ENCODE assay signal across 9 cellular contexts in the genomic region with DNA sequence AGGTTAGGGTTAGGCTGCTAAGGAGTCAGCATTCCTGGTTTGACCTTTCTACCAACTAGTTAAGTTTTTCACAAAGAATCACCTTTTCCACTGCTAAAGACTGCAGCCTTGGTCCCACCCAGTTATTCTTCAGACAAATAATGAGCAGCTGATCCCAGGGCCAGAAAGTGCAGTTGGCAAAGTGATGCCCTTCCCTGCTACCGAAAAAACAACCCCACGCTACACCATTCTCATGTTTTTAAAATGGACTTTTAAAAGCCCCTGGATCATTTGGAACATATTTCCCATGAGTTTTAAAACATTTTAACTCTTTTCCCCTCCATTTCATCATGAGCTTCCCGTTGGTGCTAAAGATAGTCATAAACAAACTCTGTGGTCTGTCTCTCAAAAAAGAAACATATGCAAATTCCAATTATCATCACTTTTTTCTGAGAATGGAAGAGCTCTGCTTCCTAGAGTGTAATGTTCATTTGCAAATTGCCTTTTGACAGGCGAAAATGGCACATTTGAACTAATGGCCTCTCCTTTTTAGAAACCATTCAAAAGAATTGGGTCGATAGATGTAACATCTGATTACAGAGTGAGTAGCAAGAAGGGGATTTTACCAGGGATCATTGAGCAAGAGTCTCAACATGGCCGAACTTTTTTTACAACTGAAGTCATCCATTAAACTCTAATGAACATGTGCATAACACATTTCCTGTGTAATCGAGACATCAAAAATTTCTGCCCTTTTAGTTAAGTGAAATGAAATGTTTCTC.
A peak's percentile ranks its signal among the peaks of the same experiment; 100 is the strongest.
DNase-seq lines count a peak whose midpoint lies in the region; ATAC-seq and TF ChIP-seq lines count a peak whose summit lies in the region.
"Had no signal": no experiment of that assay in that cellular context is flagged by ENCODE, and none has a peak within 500 bp of the region (broad histone marks: within the 10 kb centered on the region; RNA-seq: fewer than 3 reads in every experiment).

No MANE protein-coding gene starts in this region.

- peak overlapping the region; percentile 83 for H3K27ac Mint-ChIP-seq in activated naive CD4-positive, alpha-beta T cell treated with anti-CD3 and anti-CD28 coated beads for 36 hours
- H3K27ac Mint-ChIP-seq in activated CD8-positive, alpha-beta T cell treated with anti-CD3 and anti-CD28 coated beads, Interleukin-2, amount 10 ng/mL, durations not matched to agents 7 days and 5 days, result peak overlapping the region; percentile 82

- TF ChIP-seq CTCF in vagina (IDR thresholded peaks at IDR 0.05) (no peak), esophagus muscularis mucosa (IDR thresholded peaks at IDR 0.05) (no peak), uterus (IDR thresholded peaks at IDR 0.05) (no peak)

- peaks cover 4% of the 10 kb centered on the region for H3K36me3 Mint-ChIP-seq in activated naive CD4-positive, alpha-beta T cell treated with anti-CD3 and anti-CD28 coated beads for 36 hours (ENCODE audit: low read depth)
- H3K36me3 Mint-ChIP-seq in activated CD8-positive, alpha-beta T cell treated with anti-CD3 and anti-CD28 coated beads, Interleukin-2, amount 10 ng/mL, durations not matched to agents 7 days and 5 days (ENCODE audit: low read depth), result peaks cover 22% of the 10 kb centered on the region

- no peaks in the 10 kb centered on the region for H3K36me3 ChIP-seq in vagina
- H3K36me3 ChIP-seq in esophagus muscularis mucosa, result no peaks in the 10 kb centered on the region
- no peaks in the 10 kb centered on the region for H3K36me3 ChIP-seq in uterus
- H3K36me3 ChIP-seq: stomach had no signal

- H3K4me1 ChIP-seq in vagina (peaks cover 16% of the 10 kb centered on the region), esophagus muscularis mucosa (peaks cover 0 to 23% (median 13%) of the 10 kb centered on the region in 4 donors), uterus (no peaks in the 10 kb centered on the region)

- H3K27me3 ChIP-seq in vagina (no peaks in the 10 kb centered on the region), esophagus muscularis mucosa (no peaks in the 10 kb centered on the region), uterus (no peaks in the 10 kb centered on the region)
- H3K27me3 ChIP-seq: stomach had no signal

- TF ChIP-seq POLR2A in vagina (IDR thresholded peaks at IDR 0.05) (no peak), esophagus muscularis mucosa (IDR thresholded peaks at IDR 0.05; ENCODE audit: low read depth) (no peak), uterus (IDR thresholded peaks at IDR 0.05) (no peak)

- CTCF ChIA-PET in activated naive CD4-positive, alpha-beta T cell treated with anti-CD3 and anti-CD28 coated beads for 36 hours (lab: Charles Lee), result interaction anchor here (0.6 kb wide), 1 partner anchor 125 kb away, joined by 4 read pairs; no protein-coding TSS in a partner anchor
- CTCF ChIA-PET in activated CD8-positive, alpha-beta T cell treated with anti-CD3 and anti-CD28 coated beads, Interleukin-2, amount 10 ng/mL, durations not matched to agents 7 days and 5 days (lab: Charles Lee), result interaction anchor here (1.1 to 1.7 kb wide), 3 partner anchors 19 to 123 kb away, joined by 3 to 5 read pairs (median 3); no protein-coding TSS in a partner anchor

- POLR2A ChIA-PET in activated CD8-positive, alpha-beta T cell treated with anti-CD3 and anti-CD28 coated beads, Interleukin-2, amount 10 ng/mL, durations not matched to agents 7 days and 5 days (lab: Charles Lee), result interaction anchor here (0.6 to 2.1 kb wide), 4 partner anchors 19 to 131 kb away, joined by 3 to 10 read pairs (median 6); partner anchors contain the start of gene RAP1B

- intact Hi-C loops in activated naive CD4-positive, alpha-beta T cell treated with anti-CD3 and anti-CD28 coated beads for 36 hours (cut with micrococcal nuclease), result loop anchor here (1.0 to 5.0 kb wide), 10 partner anchors 16 to 362 kb away; partner anchors contain the start of gene MDM2
- intact Hi-C loops in vagina (cut with DNase I) (no loop called here), esophagus muscularis mucosa (cut with DNase I) (no loop called here), uterus (cut with DNase I; ENCODE audit: low total_unique reads) (no loop called here), left colon (cut with DNase I, micrococcal nuclease) (no loop called here)

- no peak overlapping the region for H3K4me3 Mint-ChIP-seq in activated naive CD4-positive, alpha-beta T cell treated with anti-CD3 and anti-CD28 coated beads for 36 hours
- peak overlapping the region; percentile 39 for H3K4me3 Mint-ChIP-seq in activated CD8-positive, alpha-beta T cell treated with anti-CD3 and anti-CD28 coated beads, Interleukin-2, amount 10 ng/mL, durations not matched to agents 7 days and 5 days

- H3K4me1 Mint-ChIP-seq in activated naive CD4-positive, alpha-beta T cell treated with anti-CD3 and anti-CD28 coated beads for 36 hours (ENCODE audit: low read depth), result peaks cover 37% of the 10 kb centered on the region
- H3K4me1 Mint-ChIP-seq in activated CD8-positive, alpha-beta T cell treated with anti-CD3 and anti-CD28 coated beads, Interleukin-2, amount 10 ng/mL, durations not matched to agents 7 days and 5 days (ENCODE audit: low read depth), result peaks cover 51% of the 10 kb centered on the region

- TF ChIP-seq EP300 in esophagus muscularis mucosa (IDR thresholded peaks at IDR 0.05), result no peak

- peak overlapping the region; percentile 49 for H3K27ac ChIP-seq in vagina
- H3K27ac ChIP-seq in esophagus muscularis mucosa (replicated peaks in 1 of 4), result no peak overlapping the region
- H3K27ac ChIP-seq in uterus, result no peak overlapping the region

- H3K9me3 Mint-ChIP-seq in activated naive CD4-positive, alpha-beta T cell treated with anti-CD3 and anti-CD28 coated beads for 36 hours, result peaks cover 12% of the 10 kb centered on the region
- peaks cover 12% of the 10 kb centered on the region for H3K9me3 Mint-ChIP-seq in activated CD8-positive, alpha-beta T cell treated with anti-CD3 and anti-CD28 coated beads, Interleukin-2, amount 10 ng/mL, durations not matched to agents 7 days and 5 days (ENCODE audit: insufficient read depth)

- DNase-seq in activated naive CD4-positive, alpha-beta T cell treated with anti-CD3 and anti-CD28 coated beads for 36 hours, result peak; percentile 14
- no peak for DNase-seq in activated naive CD4-positive, alpha-beta T cell (lab: John Stamatoyannopoulos, UW)
- DNase-seq in activated CD8-positive, alpha-beta T cell treated with anti-CD3 and anti-CD28 coated beads, Interleukin-2, amount 10 ng/mL, durations not matched to agents 7 days and 5 days, result no peak
- DNase-seq in vagina (ENCODE audit: extremely low spot score in 2 of 2) (no peak), esophagus muscularis mucosa (ENCODE audit: extremely low spot score) (no peak), uterus (no peak), left colon (no peak)
- DNase-seq: stomach had no signal

- no peaks in the 10 kb centered on the region for H3K27me3 Mint-ChIP-seq in activated naive CD4-positive, alpha-beta T cell treated with anti-CD3 and anti-CD28 coated beads for 36 hours (ENCODE audit: low read depth)
- H3K27me3 Mint-ChIP-seq in activated CD8-positive, alpha-beta T cell treated with anti-CD3 and anti-CD28 coated beads, Interleukin-2, amount 10 ng/mL, durations not matched to agents 7 days and 5 days (ENCODE audit: low read depth), result no peaks in the 10 kb centered on the region

- H3K4me3 ChIP-seq in vagina (no peak overlapping the region), esophagus muscularis mucosa (no peak overlapping the region), uterus (no peak overlapping the region)
- H3K4me3 ChIP-seq: stomach had no signal

- ATAC-seq in HG02981 (IDR thresholded peaks at IDR 0.05; ENCODE audit: unreplicated experiment) (peak; percentile 43), left colon (no peak)
- ATAC-seq in activated CD8-positive, alpha-beta T cell treated with anti-CD3 and anti-CD28 coated beads, Interleukin-2, amount 10 ng/mL, durations not matched to agents 7 days and 5 days, result peak; percentile 32

- H3K9me3 ChIP-seq in vagina, result no peaks in the 10 kb centered on the region
- no peaks in the 10 kb centered on the region for H3K9me3 ChIP-seq in esophagus muscularis mucosa
- H3K9me3 ChIP-seq in uterus, result no peaks in the 10 kb centered on the region
- H3K9me3 ChIP-seq: stomach had no signal

- WGBS in esophagus muscularis mucosa, result 69% methylated on average over 7 of the region's 7 CpGs
